8 cellular contexts compared by ENCODE assay signal in genomic region chr3:108153451-108153981, GRCh38.
DNase-seq lines count a peak whose midpoint lies in the region; ATAC-seq, FAIRE-seq and TF ChIP-seq lines count a peak whose summit lies in the region.

No MANE protein-coding gene starts in this region.

- H3K9me3 ChIP-seq in left ventricle myocardium inferior (replicated peaks): no peaks in the 10 kb centered on the region
- no peaks in the 10 kb centered on the region for H3K9me3 ChIP-seq in heart left ventricle
- no peaks in the 10 kb centered on the region for H3K9me3 ChIP-seq in HepG2 (ENCODE audit: low read length)

- no peak overlapping the region for H3K9ac ChIP-seq in HepG2 (ENCODE audit: insufficient read depth, low read depth, low read length)

- peak; percentile 63 for TF ChIP-seq RAD21 in HepG2 (CRISPR knock-in tag; IDR thresholded peaks at IDR 0.05)

- ATAC-seq in heart left ventricle: no peak
- ATAC-seq in HepG2: peak; percentile 86
- no peak for ATAC-seq in GM21576 (IDR thresholded peaks at IDR 0.05; ENCODE audit: unreplicated experiment)
- no peak for ATAC-seq in HG03280 (IDR thresholded peaks at IDR 0.05; ENCODE audit: unreplicated experiment)

- DNase-seq in left ventricle myocardium inferior (no peak), heart left ventricle (no peak), HK-2 (ENCODE audit: unreplicated experiment) (peak; percentile 45), SHP77 (lab: John Stamatoyannopoulos, UW) (peak; percentile 35 to 51), astrocyte of the cerebellum (ENCODE audit: low read depth) (no peak), HepG2 (ENCODE audit: low spot score) (peak; percentile 37)

- no TSS peak for BruUV-seq in HepG2 (replicated peaks; lab: Mats Ljungman, UMichigan)

- TF ChIP-seq EP300 in HepG2 (IDR thresholded peaks at IDR 0.05; ENCODE audit: low read depth in 2 of 2, low read length in 2 of 2) (no peak), HepG2 (CRISPR knock-in tag; IDR thresholded peaks at IDR 0.05; ENCODE audit: borderline replicate concordance) (no peak)

- 79 to 81% (median 80%) methylated on average over 7 of the region's 7 CpGs for WGBS in heart left ventricle, 4 donors
- WGBS in HepG2 (ENCODE audit: low lambda C conversion rate): 42% methylated on average over 7 of the region's 7 CpGs

- H2AFZ ChIP-seq in HepG2 (ENCODE audit: low read length): no peak overlapping the region

- no peaks in the 10 kb centered on the region for H3K79me2 ChIP-seq in HepG2 (ENCODE audit: insufficient read depth, low read length)

- no peaks in the 10 kb centered on the region for H3K36me3 ChIP-seq in left ventricle myocardium inferior
- no peaks in the 10 kb centered on the region for H3K36me3 ChIP-seq in heart left ventricle
- H3K36me3 ChIP-seq in HepG2 (replicated peaks in 1 of 2; ENCODE audit: control insufficient read depth in 1 of 2, insufficient read depth in 2 of 2, low read length in 2 of 2): no peaks in the 10 kb centered on the region

- TF ChIP-seq CTCF in left ventricle myocardium inferior (IDR thresholded peaks at IDR 0.05; ENCODE audit: borderline replicate concordance) (peak; percentile 27), heart left ventricle (IDR thresholded peaks at IDR 0.05) (peak in 6 of 12 donors; percentile 11 to 34 (median 24)), astrocyte of the cerebellum (IDR thresholded peaks at IDR 0.05; ENCODE audit: low read depth, low read length, missing control alignments) (peak; percentile 35), HepG2 (CRISPR knock-in tag; IDR thresholded peaks at IDR 0.05) (peak; percentile 68)

- H3K4me2 ChIP-seq in HepG2 (ENCODE audit: low read depth, low read length): no peak overlapping the region

- intact Hi-C loops in left ventricle myocardium inferior (cut with micrococcal nuclease) (no loop called here), heart left ventricle (cut with DNase I) (no loop called here), HepG2 (cut with micrococcal nuclease; ENCODE audit: unreplicated experiment) (loop anchor here (1.0 kb wide), 3 partner anchors 169 to 324 kb away; no protein-coding TSS in a partner anchor)

- no peak for FAIRE-seq in HepG2 (lab: Jason Lieb, UNC)

- H3K27ac ChIP-seq in left ventricle myocardium inferior (replicated peaks) (no peak overlapping the region), heart left ventricle (no peak overlapping the region), HepG2 (ENCODE audit: extremely low read length, insufficient read depth, low read length) (no peak overlapping the region)

- H3K4me3 ChIP-seq in left ventricle myocardium inferior (no peak overlapping the region), heart left ventricle (no peak overlapping the region), astrocyte of the cerebellum (ENCODE audit: low read depth, low read length) (no peak overlapping the region), HepG2 (replicated peaks in 1 of 3; ENCODE audit: insufficient read depth in 1 of 3, low read depth in 2 of 3, low read length in 3 of 3) (no peak overlapping the region)

- in situ Hi-C loops in astrocyte of the cerebellum (cut with HindIII; ENCODE audit: low sequenced_read_pairs): no loop called here
- in situ Hi-C loops in HepG2 (cut with HindIII; ENCODE audit: extremely low pct_ligation_motif_present, low pct_unique_long_range_greater_than_20kb): loop anchor here (5.0 kb wide), 1 partner anchor 254 kb away; no protein-coding TSS in a partner anchor

- H3K4me1 ChIP-seq in left ventricle myocardium inferior (no peaks in the 10 kb centered on the region), heart left ventricle (peaks cover 0 to 23% (median 0%) of the 10 kb centered on the region in 12 donors), HepG2 (ENCODE audit: insufficient read depth, low read length) (no peaks in the 10 kb centered on the region)

- no peaks in the 10 kb centered on the region for H4K20me1 ChIP-seq in HepG2 (ENCODE audit: insufficient read depth, low read length)

- POLR2A ChIA-PET in HepG2 (lab: Yijun Ruan, JAX): no interaction called here

- no peaks in the 10 kb centered on the region for H3K27me3 ChIP-seq in left ventricle myocardium inferior (ENCODE audit: low read depth)
- H3K27me3 ChIP-seq in heart left ventricle: no peaks in the 10 kb centered on the region
- H3K27me3 ChIP-seq in HepG2 (ENCODE audit: control insufficient read depth in 1 of 2, insufficient read depth in 2 of 2, low read length in 2 of 2): no peaks in the 10 kb centered on the region

- TF ChIP-seq POLR2A in heart left ventricle (IDR thresholded peaks at IDR 0.05): no peak
- TF ChIP-seq POLR2A in HepG2 (IDR thresholded peaks at IDR 0.05; ENCODE audit: insufficient read depth in 1 of 2, low read depth in 2 of 2, low read length in 2 of 2): no peak

- CTCF ChIA-PET in HepG2 (lab: Yijun Ruan, JAX; ENCODE audit: low intra/inter-chr PET ratio, low total read pairs): interaction anchor here (1.8 to 2.3 kb wide), 2 partner anchors 253 to 324 kb away, joined by 9 to 14 read pairs; no protein-coding TSS in a partner anchor

TF ChIP-seq in HepG2, 621 proteins besides CTCF, POLR2A, EP300 and RAD21:
- TF ChIP-seq SMC3 (IDR thresholded peaks at IDR 0.05; ENCODE audit: low read length) (peak; percentile 61; the same call in 1 of the 2 replicates), ZNF121 (CRISPR knock-in tag; IDR thresholded peaks at IDR 0.05) (no peak), STAG1 (CRISPR knock-in tag; IDR thresholded peaks at IDR 0.05) (peak; percentile 80)
- TF ChIP-seq, protein P1, sequence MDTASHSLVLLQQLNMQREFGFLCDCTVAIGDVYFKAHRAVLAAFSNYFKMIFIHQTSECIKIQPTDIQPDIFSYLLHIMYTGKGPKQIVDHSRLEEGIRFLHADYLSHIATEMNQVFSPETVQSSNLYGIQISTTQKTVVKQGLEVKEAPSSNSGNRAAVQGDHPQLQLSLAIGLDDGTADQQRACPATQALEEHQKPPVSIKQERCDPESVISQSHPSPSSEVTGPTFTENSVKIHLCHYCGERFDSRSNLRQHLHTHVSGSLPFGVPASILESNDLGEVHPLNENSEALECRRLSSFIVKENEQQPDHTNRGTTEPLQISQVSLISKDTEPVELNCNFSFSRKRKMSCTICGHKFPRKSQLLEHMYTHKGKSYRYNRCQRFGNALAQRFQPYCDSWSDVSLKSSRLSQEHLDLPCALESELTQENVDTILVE (CRISPR knock-in tag; IDR thresholded peaks at IDR 0.05): no peak

Comparison
In these comparisons a context has a peak if more than half of its experiments do, and no peak if none do; other contexts are left out.
1. DNase-seq: peak in HK-2 (single experiment), SHP77 (2 of 2) and HepG2 (single experiment); none in left ventricle myocardium inferior (single experiment), heart left ventricle (0 of 5) and astrocyte of the cerebellum (single experiment).